9 cellular contexts compared by ENCODE assay signal in genomic region chr2:120012771-120013568, GRCh38. TPM values are rescaled to one million over a fixed set of nuclear protein-coding genes. Genes with fewer than 3 reads are reported as not detected.
DNase-seq lines count a peak whose midpoint lies in the region; ATAC-seq, FAIRE-seq and TF ChIP-seq lines count a peak whose summit lies in the region.
"Had no signal": no experiment of that assay in that cellular context is flagged by ENCODE, and none has a peak within 500 bp of the region (broad histone marks: within the 10 kb centered on the region; RNA-seq: fewer than 3 reads in every experiment).

Gene EPB41L5 (plus strand): TSS chr2:120013077. CDS start chr2:120019085, 6,008 bp downstream.

- H3K27ac ChIP-seq in right lobe of liver: peak within 1 kb of the TSS; percentile 87 to 96 (median 95)

- DNase-seq in BE2C: peak; percentile 91
- peak; percentile 82 for DNase-seq in GM19239 (ENCODE audit: insufficient read length, low spot score)
- DNase-seq in NCI-H524 (lab: John Stamatoyannopoulos, UW): peak; percentile 93 to 95
- DNase-seq in activated CD4-positive, alpha-beta T cell treated with anti-CD3 and anti-CD28 coated beads, Interleukin-2, amount 50 U/mL, for 1 hour: peak; percentile 71
- peak; percentile 89 for DNase-seq in dermis blood vessel endothelial cell
- DNase-seq in right lobe of liver: peak; percentile 95 to 97 (median 95)
- DNase-seq in stimulated activated CD4-positive, alpha-beta T cell treated with anti-CD3 and anti-CD28 coated beads, Interleukin-4, amount 100 ng/mL, for 24 hours: peak; percentile 81

- H3K27me3 ChIP-seq in BE2C (no peaks in the 10 kb centered on the region), right lobe of liver (no peaks in the 10 kb centered on the region)

- H3K4me3 ChIP-seq in BE2C (ENCODE audit: low read depth, low read length) (peak within 1 kb of the TSS; percentile 74), right lobe of liver (peak within 1 kb of the TSS; percentile 72 to 97 (median 77))

- H3K36me3 ChIP-seq in BE2C (no peaks in the 10 kb centered on the region), right lobe of liver (no peaks in the 10 kb centered on the region)

- H3K9me3 ChIP-seq in BE2C: no peaks in the 10 kb centered on the region
- H3K9me3 ChIP-seq in right lobe of liver: no peaks in the 10 kb centered on the region

- intact Hi-C loops in right lobe of liver (cut with DNase I): no loop called here

- 0% methylated on average over 19 of the region's 102 CpGs for WGBS in right lobe of liver (ENCODE audit: insufficient coverage, low coverage, low lambda C conversion rate, missing lambda C conversion rate)

- H3K4me1 ChIP-seq in BE2C (no peaks in the 10 kb centered on the region), right lobe of liver (peaks cover 0 to 10% (median 0%) of the 10 kb centered on the region in 4 donors)

- TF ChIP-seq POLR2A in right lobe of liver (IDR thresholded peaks at IDR 0.05): peak; percentile 94

- ATAC-seq in HG03442 (IDR thresholded peaks at IDR 0.05; ENCODE audit: unreplicated experiment) (peak; percentile 94), right lobe of liver (peak; percentile 89 to 94 (median 92))

- FAIRE-seq in GM19239 (lab: Jason Lieb, UNC): peak; percentile 86
- FAIRE-seq: endometrium had no signal

- TF ChIP-seq CTCF in BE2C (IDR thresholded peaks at IDR 0.05; ENCODE audit: low read depth, low read length): no peak
- TF ChIP-seq CTCF in right lobe of liver (IDR thresholded peaks at IDR 0.05): no peak

RNA-seq across cellular contexts. Expression of gene EPB41L5, which starts in this region (rescaled TPM):
- polyA plus RNA-seq in BE2C (2012; ENCODE audit: insufficient read depth, insufficient read length, low read depth): 4.1 TPM
- total RNA-seq in dermis blood vessel endothelial cell (30.2 and 30.8 TPM in 2 replicates), right lobe of liver (10 to 100 TPM; 27.1 to 54.1 (median 43.3) TPM)

Comparison
In these comparisons a context has a peak if more than half of its experiments do, and no peak if none do; other contexts are left out.
1. Peak in every context shown above with its lines: DNase-seq, ATAC-seq, H3K4me3 ChIP-seq and H3K27ac ChIP-seq.